10 cellular contexts compared by ENCODE assay signal in the genomic region with DNA sequence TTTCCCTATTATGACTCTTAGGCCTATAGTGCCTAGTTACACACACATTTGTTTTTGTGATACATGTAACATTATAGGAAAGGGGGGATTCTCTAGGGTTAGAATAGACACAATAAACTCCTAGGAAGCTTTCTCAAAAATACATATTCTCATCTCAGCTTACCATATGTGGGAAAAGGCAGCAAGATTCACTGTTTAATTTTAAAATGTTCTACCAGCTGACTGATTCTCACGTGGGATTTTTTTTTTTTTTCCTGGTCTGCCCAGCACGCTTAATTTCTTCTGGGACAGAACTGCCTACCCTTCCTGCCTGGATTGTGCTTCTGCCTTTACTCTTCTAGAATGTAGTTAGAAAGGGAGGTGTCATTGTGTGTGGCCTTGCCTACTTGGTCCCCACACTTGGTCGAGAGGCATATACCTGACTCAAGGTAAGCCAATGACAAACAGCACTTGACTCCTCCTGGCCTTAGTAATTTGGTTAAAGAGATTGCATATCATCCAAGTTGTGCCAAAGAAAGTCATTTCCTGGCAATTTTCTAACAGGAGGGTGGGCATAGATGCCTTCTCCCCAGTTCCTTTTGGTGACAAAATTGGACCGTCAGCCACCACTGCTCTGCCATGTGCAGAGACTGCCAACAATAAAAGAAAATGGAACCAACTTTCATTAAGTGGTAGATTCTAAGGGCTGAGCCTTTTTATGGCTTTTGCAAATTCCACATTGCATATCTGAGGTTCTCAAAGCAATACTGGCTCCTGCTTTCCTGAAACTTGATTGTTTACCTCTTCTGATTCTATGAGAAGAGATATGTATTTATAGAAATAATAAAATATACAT. TPM values are rescaled to one million over a fixed set of nuclear protein-coding genes. Genes with fewer than 3 reads are reported as not detected.
DNase-seq lines count a peak whose midpoint lies in the region; ATAC-seq and TF ChIP-seq lines count a peak whose summit lies in the region.
"Had no signal": no experiment of that assay in that cellular context is flagged by ENCODE, and none has a peak within 500 bp of the region (broad histone marks: within the 10 kb centered on the region; RNA-seq: fewer than 3 reads in every experiment).

No MANE protein-coding gene starts in this region.

- intact Hi-C loops in Panc1 (cut with micrococcal nuclease; ENCODE audit: unreplicated experiment) (loop anchor here (2.0 to 5.0 kb wide), 2 partner anchors 137 to 264 kb away; no protein-coding TSS in a partner anchor), psoas muscle (cut with DNase I) (loop anchor here (1.0 to 10.0 kb wide), 5 partner anchors 8 to 273 kb away; partner anchors contain the start of gene LEKR1 (in 1 of the 2))

- peak overlapping the region; percentile 60 to 86; a peak in 3 of 4 replicates for H3K4me3 ChIP-seq in Panc1 (ENCODE audit: low read depth in 2 of 2, low read length in 2 of 2)
- H3K4me3 ChIP-seq in psoas muscle = peak overlapping the region; percentile 73

- no peaks in the 10 kb centered on the region for H3K9me3 Mint-ChIP-seq in effector memory CD8-positive, alpha-beta T cell

- CTCF ChIA-PET in Panc1 (lab: Charles Lee) = no interaction called here

- ATAC-seq in Panc1 = no peak
- ATAC-seq in effector memory CD8-positive, alpha-beta T cell (replicated peaks) = no peak
- no peak for ATAC-seq in psoas muscle
- ATAC-seq in GM18907 (IDR thresholded peaks at IDR 0.05; ENCODE audit: unreplicated experiment) = no peak
- no peak for ATAC-seq in GM21360 (IDR thresholded peaks at IDR 0.05; ENCODE audit: unreplicated experiment)

- H3K36me3 Mint-ChIP-seq in effector memory CD8-positive, alpha-beta T cell (ENCODE audit: insufficient read depth) = peaks cover 15% of the 10 kb centered on the region

- in situ Hi-C loops in Panc1 (cut with HindIII; ENCODE audit: low pct_unique_long_range_greater_than_20kb, low sequenced_read_pairs) = no loop called here

- no peak for TF ChIP-seq CTCF in Panc1 (IDR thresholded peaks at IDR 0.05)
- no peak for TF ChIP-seq CTCF in psoas muscle (IDR thresholded peaks at IDR 0.05)

- POLR2A ChIA-PET in Panc1 (lab: Charles Lee) = interaction anchor here (0.6 kb wide), 1 partner anchor 251 kb away, joined by 3 read pairs; no protein-coding TSS in a partner anchor

- H3K27ac ChIP-seq in Panc1 (ENCODE audit: low read length) (peak overlapping the region; percentile 97), psoas muscle (peak overlapping the region; percentile 85)

- WGBS in psoas muscle, 3 donors = 79 to 94% (median 86%) methylated on average over 4 of the region's 4 CpGs

- H3K27me3 ChIP-seq in Panc1 (ENCODE audit: control insufficient read depth, insufficient read depth, low read length) = no peaks in the 10 kb centered on the region
- H3K27me3 ChIP-seq in psoas muscle (ENCODE audit: insufficient read depth in 3 of 3, low read length in 2 of 3) = no peaks in the 10 kb centered on the region

- BruUV-seq in Panc1 (replicated peaks; lab: Mats Ljungman, UMichigan) = no TSS peak

- DNase-seq in ELR (ENCODE audit: low read depth) (peak; percentile 43), Panc1 (ENCODE audit: low read depth, low spot score) (no peak), psoas muscle (no peak), RKO (ENCODE audit: low spot score) (no peak), DMS153 (lab: John Stamatoyannopoulos, UW) (no peak)
- no peak for DNase-seq in effector memory CD8-positive, alpha-beta T cell
- DNase-seq: stimulated activated CD4-positive, alpha-beta T cell treated with anti-CD3 and anti-CD28 coated beads, Interleukin-2, amount 100 ng/mL, for 24 hours had no signal

- peaks cover 11 to 20% of the 10 kb centered on the region in 2 donors for H3K4me1 Mint-ChIP-seq in effector memory CD8-positive, alpha-beta T cell (ENCODE audit: low read depth in 2 of 2)

- H3K4me3 Mint-ChIP-seq in effector memory CD8-positive, alpha-beta T cell = peak overlapping the region; percentile 90 to 91

- H3K27me3 Mint-ChIP-seq in effector memory CD8-positive, alpha-beta T cell = no peaks in the 10 kb centered on the region

- H3K36me3 ChIP-seq in Panc1 (ENCODE audit: control insufficient read depth, insufficient read depth, low read length) = no peaks in the 10 kb centered on the region
- no peaks in the 10 kb centered on the region for H3K36me3 ChIP-seq in psoas muscle (ENCODE audit: insufficient read depth in 1 of 2, low read depth in 1 of 2)

- peak overlapping the region; percentile 77 to 91 for H3K27ac Mint-ChIP-seq in effector memory CD8-positive, alpha-beta T cell

- H3K9me3 ChIP-seq in Panc1 (ENCODE audit: control insufficient read depth, insufficient read depth, low read depth, low read length) (no peaks in the 10 kb centered on the region), psoas muscle (no peaks in the 10 kb centered on the region)

- H3K4me1 ChIP-seq in Panc1 (ENCODE audit: control insufficient read depth, insufficient read depth, low read length) (peaks cover 40% of the 10 kb centered on the region), psoas muscle (peaks cover 6% of the 10 kb centered on the region)

RNA-seq across cellular contexts. Expression of gene LEKR1, which starts 8.0 kb away (rescaled TPM):
- not detected for total RNA-seq in Panc1 (2021; ENCODE audit: unreplicated experiment)
- not detected for polyA plus RNA-seq in Panc1 (2012; ENCODE audit: insufficient read length)
- total RNA-seq in psoas muscle = under 1 TPM in 3 of 4 donors, not detected in 1; 0.30 to 0.79 (median 0.42) TPM
- polyA plus RNA-seq in psoas muscle = under 1 TPM in 2 of 3 donors, not detected in 1; 0.12 to 0.32 TPM
- total RNA-seq: HT1080 had no signal
